ENCODE assay signal across 1 cellular context in the genomic region with DNA sequence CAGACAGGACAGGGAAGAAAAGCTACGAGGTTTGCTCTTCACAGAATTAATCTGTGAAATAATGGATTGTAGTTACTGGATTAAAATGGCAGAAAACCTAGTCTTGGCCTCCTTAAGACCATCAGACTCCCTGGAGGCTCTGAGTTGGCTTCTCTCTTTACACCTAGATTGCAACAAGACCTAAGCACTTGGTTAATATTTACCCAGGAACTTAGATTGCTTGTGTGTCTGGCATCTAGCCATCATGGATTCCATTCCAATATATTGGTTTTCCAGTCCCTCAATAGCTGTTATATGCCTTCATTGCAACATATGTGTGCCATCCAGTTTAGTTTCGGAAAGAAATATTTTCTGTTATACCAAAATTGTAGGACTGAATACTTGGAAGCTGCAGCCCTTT.
TF ChIP-seq lines count a peak whose summit lies in the region.

No MANE protein-coding gene starts in this region.

TF ChIP-seq in WTC11, 78 proteins besides CTCF, POLR2A, EP300 and RAD21 (continued from another document):
- TF ChIP-seq, protein P1, sequence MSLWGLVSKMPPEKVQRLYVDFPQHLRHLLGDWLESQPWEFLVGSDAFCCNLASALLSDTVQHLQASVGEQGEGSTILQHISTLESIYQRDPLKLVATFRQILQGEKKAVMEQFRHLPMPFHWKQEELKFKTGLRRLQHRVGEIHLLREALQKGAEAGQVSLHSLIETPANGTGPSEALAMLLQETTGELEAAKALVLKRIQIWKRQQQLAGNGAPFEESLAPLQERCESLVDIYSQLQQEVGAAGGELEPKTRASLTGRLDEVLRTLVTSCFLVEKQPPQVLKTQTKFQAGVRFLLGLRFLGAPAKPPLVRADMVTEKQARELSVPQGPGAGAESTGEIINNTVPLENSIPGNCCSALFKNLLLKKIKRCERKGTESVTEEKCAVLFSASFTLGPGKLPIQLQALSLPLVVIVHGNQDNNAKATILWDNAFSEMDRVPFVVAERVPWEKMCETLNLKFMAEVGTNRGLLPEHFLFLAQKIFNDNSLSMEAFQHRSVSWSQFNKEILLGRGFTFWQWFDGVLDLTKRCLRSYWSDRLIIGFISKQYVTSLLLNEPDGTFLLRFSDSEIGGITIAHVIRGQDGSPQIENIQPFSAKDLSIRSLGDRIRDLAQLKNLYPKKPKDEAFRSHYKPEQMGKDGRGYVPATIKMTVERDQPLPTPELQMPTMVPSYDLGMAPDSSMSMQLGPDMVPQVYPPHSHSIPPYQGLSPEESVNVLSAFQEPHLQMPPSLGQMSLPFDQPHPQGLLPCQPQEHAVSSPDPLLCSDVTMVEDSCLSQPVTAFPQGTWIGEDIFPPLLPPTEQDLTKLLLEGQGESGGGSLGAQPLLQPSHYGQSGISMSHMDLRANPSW (CRISPR knock-in tag; conservative IDR thresholded peaks at IDR 0.05; ENCODE audit: low read depth), result no peak
- TF ChIP-seq EMX1 (CRISPR knock-in tag; IDR thresholded peaks at IDR 0.05) (no peak), TEAD4 (CRISPR knock-in tag; IDR thresholded peaks at IDR 0.05) (no peak), SMAD4 (CRISPR knock-in tag; IDR thresholded peaks at IDR 0.05) (no peak), OVOL2 (CRISPR knock-in tag; IDR thresholded peaks at IDR 0.05; ENCODE audit: borderline replicate concordance) (no peak)
- TF ChIP-seq, protein P2, sequence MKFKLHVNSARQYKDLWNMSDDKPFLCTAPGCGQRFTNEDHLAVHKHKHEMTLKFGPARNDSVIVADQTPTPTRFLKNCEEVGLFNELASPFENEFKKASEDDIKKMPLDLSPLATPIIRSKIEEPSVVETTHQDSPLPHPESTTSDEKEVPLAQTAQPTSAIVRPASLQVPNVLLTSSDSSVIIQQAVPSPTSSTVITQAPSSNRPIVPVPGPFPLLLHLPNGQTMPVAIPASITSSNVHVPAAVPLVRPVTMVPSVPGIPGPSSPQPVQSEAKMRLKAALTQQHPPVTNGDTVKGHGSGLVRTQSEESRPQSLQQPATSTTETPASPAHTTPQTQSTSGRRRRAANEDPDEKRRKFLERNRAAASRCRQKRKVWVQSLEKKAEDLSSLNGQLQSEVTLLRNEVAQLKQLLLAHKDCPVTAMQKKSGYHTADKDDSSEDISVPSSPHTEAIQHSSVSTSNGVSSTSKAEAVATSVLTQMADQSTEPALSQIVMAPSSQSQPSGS (CRISPR knock-in tag; IDR thresholded peaks at IDR 0.05; ENCODE audit: borderline replicate concordance, low read depth), result no peak
- TF ChIP-seq, protein P3, sequence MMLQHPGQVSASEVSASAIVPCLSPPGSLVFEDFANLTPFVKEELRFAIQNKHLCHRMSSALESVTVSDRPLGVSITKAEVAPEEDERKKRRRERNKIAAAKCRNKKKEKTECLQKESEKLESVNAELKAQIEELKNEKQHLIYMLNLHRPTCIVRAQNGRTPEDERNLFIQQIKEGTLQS (CRISPR knock-in tag; conservative IDR thresholded peaks at IDR 0.05), result no peak
